In the genomic region with DNA sequence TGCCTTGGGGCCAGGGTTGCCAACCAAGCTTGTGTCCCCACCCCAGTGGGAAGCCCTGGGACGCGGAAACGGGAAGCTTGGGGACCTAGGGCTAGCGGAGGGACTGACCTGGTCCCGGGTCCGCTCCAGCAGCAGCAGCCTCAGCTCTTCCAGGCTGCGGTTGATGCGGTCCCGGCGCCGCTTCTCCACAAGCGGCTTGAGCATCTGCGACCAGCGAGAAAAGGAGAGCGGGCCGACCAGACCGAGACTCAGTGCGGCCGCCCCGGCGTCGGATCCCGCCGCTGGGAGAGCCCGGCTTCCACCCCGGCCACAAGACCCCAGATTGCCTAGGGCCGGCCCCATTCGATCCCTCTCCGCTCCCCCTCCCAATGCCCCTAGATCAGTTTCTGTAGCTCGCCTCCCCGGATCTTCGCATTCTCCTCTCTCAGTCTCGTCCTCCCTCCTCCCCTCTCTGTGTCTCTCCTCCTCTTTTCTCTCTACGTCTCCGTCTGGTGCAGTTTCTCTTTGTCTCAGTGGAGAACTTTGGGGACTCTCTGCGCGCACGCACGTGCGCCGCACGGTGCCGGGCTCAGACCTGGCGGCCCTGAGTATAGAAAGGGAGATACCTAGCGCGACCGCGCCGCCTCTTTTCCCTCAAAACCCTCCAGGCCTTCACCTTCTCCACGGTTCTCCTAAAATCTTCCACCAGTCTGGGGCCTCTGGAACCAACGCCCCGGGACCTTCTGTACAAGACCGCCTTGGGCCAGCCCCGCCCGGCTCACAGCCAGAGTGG, we compare ENCODE assay signal across 6 cellular contexts. TPM values are rescaled to one million over a fixed set of nuclear protein-coding genes. Genes with fewer than 3 reads are reported as not detected.
DNase-seq lines count a peak whose midpoint lies in the region; ATAC-seq, FAIRE-seq and TF ChIP-seq lines count a peak whose summit lies in the region.

No MANE protein-coding gene starts in this region.

- no peak for TF ChIP-seq CTCF in GM20000 (IDR thresholded peaks at IDR 0.05; ENCODE audit: extremely low read depth, missing control alignments)
- no peak for TF ChIP-seq CTCF in vagina (IDR thresholded peaks at IDR 0.05)

- no peak overlapping the region for H3K27ac Mint-ChIP-seq in activated CD4-positive, alpha-beta memory T cell treated with anti-CD3 and anti-CD28 coated beads for 36 hours

- H3K27me3 Mint-ChIP-seq in activated CD4-positive, alpha-beta memory T cell treated with anti-CD3 and anti-CD28 coated beads for 36 hours: peaks cover 44% of the 10 kb centered on the region

- peaks cover 19% of the 10 kb centered on the region for H3K36me3 Mint-ChIP-seq in activated CD4-positive, alpha-beta memory T cell treated with anti-CD3 and anti-CD28 coated beads for 36 hours

- H3K9me3 ChIP-seq in vagina: no peaks in the 10 kb centered on the region

- POLR2A ChIA-PET in activated CD4-positive, alpha-beta memory T cell treated with anti-CD3 and anti-CD28 coated beads for 36 hours (lab: Charles Lee): interaction anchor here (0.7 to 6.8 kb wide), 6 partner anchors 16 to 124 kb away, joined by 3 to 52 read pairs (median 4); a partner anchor contains a TSS

- no peak for FAIRE-seq in H54 (lab: Jason Lieb, UNC)

- no peaks in the 10 kb centered on the region for H3K27me3 ChIP-seq in vagina

- DNase-seq in GM20000 (ENCODE audit: low spot score) (peak; percentile 63), iris pigment epithelial cell (ENCODE audit: low read depth) (peak; percentile 62), vagina (ENCODE audit: extremely low spot score in 2 of 2) (no peak), H54 (ENCODE audit: insufficient read length, low spot score) (no peak)
- DNase-seq in activated CD4-positive, alpha-beta memory T cell treated with anti-CD3 and anti-CD28 coated beads for 36 hours: peak; percentile 66

- TF ChIP-seq POLR2A in vagina (IDR thresholded peaks at IDR 0.05) (peak in 1 of 2 donors; percentile 9), H54 (IDR thresholded peaks at IDR 0.05; ENCODE audit: low read depth, low read length) (no peak)

- peaks cover 70% of the 10 kb centered on the region for H3K4me1 ChIP-seq in vagina

- peak overlapping the region; percentile 50 to 76 for H3K4me3 ChIP-seq in vagina

- H3K4me3 Mint-ChIP-seq in activated CD4-positive, alpha-beta memory T cell treated with anti-CD3 and anti-CD28 coated beads for 36 hours: peak overlapping the region; percentile 83

- H3K36me3 ChIP-seq in vagina: no peaks in the 10 kb centered on the region

- ATAC-seq in GM21423 (IDR thresholded peaks at IDR 0.05; ENCODE audit: unreplicated experiment): no peak

- H3K4me1 Mint-ChIP-seq in activated CD4-positive, alpha-beta memory T cell treated with anti-CD3 and anti-CD28 coated beads for 36 hours (ENCODE audit: low read depth): peaks cover 68% of the 10 kb centered on the region

- H3K27ac ChIP-seq in vagina: peak overlapping the region; percentile 98

- H3K9me3 Mint-ChIP-seq in activated CD4-positive, alpha-beta memory T cell treated with anti-CD3 and anti-CD28 coated beads for 36 hours: peaks cover 2% of the 10 kb centered on the region

- intact Hi-C loops in activated CD4-positive, alpha-beta memory T cell treated with anti-CD3 and anti-CD28 coated beads for 36 hours (cut with micrococcal nuclease): loop anchor here (1.0 to 10.0 kb wide), 3 partner anchors 67 to 688 kb away; a partner anchor contains a TSS
- intact Hi-C loops in vagina (cut with DNase I): loop anchor here (5.0 kb wide), 1 partner anchor 99 kb away; no protein-coding TSS in a partner anchor

- CTCF ChIA-PET in activated CD4-positive, alpha-beta memory T cell treated with anti-CD3 and anti-CD28 coated beads for 36 hours (lab: Charles Lee): interaction anchor here (0.8 to 3.8 kb wide), 5 partner anchors 13 to 66 kb away, joined by 3 to 35 read pairs (median 10); no protein-coding TSS in a partner anchor

RNA-seq across cellular contexts. Expression of a gene that starts 0.8 kb away (rescaled TPM):
- 1 to 10 TPM; 2.5 to 2.8 TPM for total RNA-seq in activated CD4-positive, alpha-beta memory T cell treated with anti-CD3 and anti-CD28 coated beads for 36 hours
- not detected for total RNA-seq in vagina

RNA-seq across cellular contexts. Expression of a gene that starts 4.8 kb away (rescaled TPM):
- under 1 TPM; 0.12 TPM for total RNA-seq in activated CD4-positive, alpha-beta memory T cell treated with anti-CD3 and anti-CD28 coated beads for 36 hours
- 1.5 TPM for total RNA-seq in vagina

RNA-seq across cellular contexts. Expression of a gene that starts 29.1 kb away (rescaled TPM):
- 10 to 100 TPM; 48.9 to 56.3 TPM for total RNA-seq in activated CD4-positive, alpha-beta memory T cell treated with anti-CD3 and anti-CD28 coated beads for 36 hours
- 215 TPM for total RNA-seq in vagina

RNA-seq across cellular contexts. Expression of a gene that starts 35.6 kb away (rescaled TPM):
- 1 to 10 TPM; 2.1 to 2.3 TPM for total RNA-seq in activated CD4-positive, alpha-beta memory T cell treated with anti-CD3 and anti-CD28 coated beads for 36 hours
- total RNA-seq in vagina: 15.0 TPM

RNA-seq across cellular contexts. Expression of a gene that starts 39.6 kb away (rescaled TPM):
- total RNA-seq in activated CD4-positive, alpha-beta memory T cell treated with anti-CD3 and anti-CD28 coated beads for 36 hours: 10 to 100 TPM; 30.1 to 30.4 TPM
- total RNA-seq in vagina: 35.6 TPM

Comparison
In these comparisons a context has a peak if more than half of its experiments do, and no peak if none do; other contexts are left out.
1. DNase-seq: peak in GM20000 (single experiment), activated CD4-positive, alpha-beta memory T cell treated with anti-CD3 and anti-CD28 coated beads for 36 hours (single experiment) and iris pigment epithelial cell (single experiment); none in vagina (0 of 2) and H54 (single experiment).